Comparison of ENCODE assay signal across 11 cellular contexts in the genomic region with DNA sequence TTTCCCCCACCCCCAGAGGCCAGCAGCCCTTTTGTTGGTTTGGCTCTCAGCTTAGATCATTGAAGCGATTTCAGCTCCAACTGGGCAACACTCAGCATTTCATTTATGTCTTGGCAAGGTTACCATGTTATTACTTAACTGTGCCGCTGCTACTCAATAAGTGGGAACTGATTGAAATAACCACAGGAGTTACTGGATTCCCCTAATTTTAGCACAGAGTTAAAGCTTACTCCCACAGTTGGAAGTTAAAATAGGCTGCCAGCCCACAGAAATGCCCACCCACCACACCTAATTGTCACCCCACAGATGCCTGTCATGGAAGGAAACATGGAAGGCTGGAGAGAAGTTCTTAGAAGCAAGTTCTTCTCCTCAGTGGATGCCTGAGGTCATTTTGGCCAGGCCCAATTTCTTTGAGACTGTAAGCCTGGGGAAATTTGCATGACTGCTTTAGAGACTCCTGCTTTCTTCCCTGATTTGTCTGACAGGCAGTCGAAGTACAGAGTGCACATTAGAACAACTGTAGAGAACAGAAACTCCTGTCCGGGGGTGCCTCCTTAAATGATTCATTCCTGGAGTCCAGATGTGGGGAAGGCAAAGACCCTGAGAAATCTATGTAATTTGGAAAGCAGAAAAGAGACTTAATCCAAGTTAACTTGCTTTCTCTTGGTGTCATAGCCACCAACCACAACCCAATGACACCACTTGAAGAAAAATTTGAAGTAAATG.
DNase-seq lines count a peak whose midpoint lies in the region; ATAC-seq and TF ChIP-seq lines count a peak whose summit lies in the region.
"Had no signal": no experiment of that assay in that cellular context is flagged by ENCODE, and none has a peak within 500 bp of the region (broad histone marks: within the 10 kb centered on the region; RNA-seq: fewer than 3 reads in every experiment).

No MANE protein-coding gene starts in this region.

- H3K27ac Mint-ChIP-seq in activated naive CD4-positive, alpha-beta T cell treated with anti-CD3 and anti-CD28 coated beads for 36 hours, result no peak overlapping the region
- no peak overlapping the region for H3K27ac Mint-ChIP-seq in activated CD8-positive, alpha-beta T cell treated with anti-CD3 and anti-CD28 coated beads, Interleukin-2, amount 10 ng/mL, durations not matched to agents 7 days and 5 days
- H3K27ac Mint-ChIP-seq: activated CD4-positive, alpha-beta T cell treated with anti-CD3 and anti-CD28 coated beads, Interleukin-2, amount 10 ng/mL, durations not matched to agents 7 days and 5 days; progenitor cell of endocrine pancreas had no signal

- H3K9ac ChIP-seq in subcutaneous abdominal adipose tissue (ENCODE audit: low read length in 5 of 5), result peak overlapping the region in 1 of 5 donors; percentile 6

- no peaks in the 10 kb centered on the region for H3K9me3 Mint-ChIP-seq in activated naive CD4-positive, alpha-beta T cell treated with anti-CD3 and anti-CD28 coated beads for 36 hours
- H3K9me3 Mint-ChIP-seq in activated CD8-positive, alpha-beta T cell treated with anti-CD3 and anti-CD28 coated beads, Interleukin-2, amount 10 ng/mL, durations not matched to agents 7 days and 5 days (ENCODE audit: insufficient read depth), result no peaks in the 10 kb centered on the region
- H3K9me3 Mint-ChIP-seq: activated CD4-positive, alpha-beta T cell treated with anti-CD3 and anti-CD28 coated beads, Interleukin-2, amount 10 ng/mL, durations not matched to agents 7 days and 5 days had no signal

- no peaks in the 10 kb centered on the region for H3K9me3 ChIP-seq in HEK293 (ENCODE audit: control insufficient read depth, insufficient read depth, low read depth, low read length)
- H3K9me3 ChIP-seq in subcutaneous abdominal adipose tissue (ENCODE audit: control insufficient read depth in 5 of 5, low read length in 5 of 5), result no peaks in the 10 kb centered on the region

- no peaks in the 10 kb centered on the region for H3K4me1 Mint-ChIP-seq in activated naive CD4-positive, alpha-beta T cell treated with anti-CD3 and anti-CD28 coated beads for 36 hours (ENCODE audit: low read depth)
- no peaks in the 10 kb centered on the region for H3K4me1 Mint-ChIP-seq in activated CD8-positive, alpha-beta T cell treated with anti-CD3 and anti-CD28 coated beads, Interleukin-2, amount 10 ng/mL, durations not matched to agents 7 days and 5 days (ENCODE audit: low read depth)
- H3K4me1 Mint-ChIP-seq: activated CD4-positive, alpha-beta T cell treated with anti-CD3 and anti-CD28 coated beads, Interleukin-2, amount 10 ng/mL, durations not matched to agents 7 days and 5 days had no signal

- peaks cover 4% of the 10 kb centered on the region for H3K27me3 Mint-ChIP-seq in activated naive CD4-positive, alpha-beta T cell treated with anti-CD3 and anti-CD28 coated beads for 36 hours (ENCODE audit: low read depth)
- peaks cover 4% of the 10 kb centered on the region for H3K27me3 Mint-ChIP-seq in activated CD8-positive, alpha-beta T cell treated with anti-CD3 and anti-CD28 coated beads, Interleukin-2, amount 10 ng/mL, durations not matched to agents 7 days and 5 days (ENCODE audit: low read depth)
- H3K27me3 Mint-ChIP-seq: activated CD4-positive, alpha-beta T cell treated with anti-CD3 and anti-CD28 coated beads, Interleukin-2, amount 10 ng/mL, durations not matched to agents 7 days and 5 days had no signal

- no peak for DNase-seq in activated naive CD4-positive, alpha-beta T cell treated with anti-CD3 and anti-CD28 coated beads for 36 hours
- no peak for DNase-seq in activated CD8-positive, alpha-beta T cell treated with anti-CD3 and anti-CD28 coated beads, Interleukin-2, amount 10 ng/mL, durations not matched to agents 7 days and 5 days
- DNase-seq in activated CD4-positive, alpha-beta T cell treated with anti-CD3 and anti-CD28 coated beads for 48 hours, result no peak
- DNase-seq: activated CD4-positive, alpha-beta T cell treated with anti-CD3 and anti-CD28 coated beads, Interleukin-2, amount 10 ng/mL, durations not matched to agents 7 days and 5 days; DND-41; left ventricle myocardium superior had no signal

- ATAC-seq in GM19043 (IDR thresholded peaks at IDR 0.05; ENCODE audit: low read depth, unreplicated experiment), result peak; percentile 47
- peak; percentile 67 for ATAC-seq in HG03457 (IDR thresholded peaks at IDR 0.05; ENCODE audit: unreplicated experiment)
- ATAC-seq in activated CD8-positive, alpha-beta T cell treated with anti-CD3 and anti-CD28 coated beads, Interleukin-2, amount 10 ng/mL, durations not matched to agents 7 days and 5 days, result no peak
- ATAC-seq: left ventricle myocardium superior had no signal

- no peak overlapping the region for H3K4me3 Mint-ChIP-seq in activated naive CD4-positive, alpha-beta T cell treated with anti-CD3 and anti-CD28 coated beads for 36 hours
- H3K4me3 Mint-ChIP-seq in activated CD8-positive, alpha-beta T cell treated with anti-CD3 and anti-CD28 coated beads, Interleukin-2, amount 10 ng/mL, durations not matched to agents 7 days and 5 days, result no peak overlapping the region
- H3K4me3 Mint-ChIP-seq: activated CD4-positive, alpha-beta T cell treated with anti-CD3 and anti-CD28 coated beads, Interleukin-2, amount 10 ng/mL, durations not matched to agents 7 days and 5 days had no signal

- H3K27me3 ChIP-seq in subcutaneous abdominal adipose tissue (ENCODE audit: control insufficient read depth in 5 of 5, insufficient read depth in 4 of 5, low read length in 5 of 5), result no peaks in the 10 kb centered on the region

- H3K4me1 ChIP-seq in HEK293 (ENCODE audit: control insufficient read depth, insufficient read depth, low read length) (no peaks in the 10 kb centered on the region), subcutaneous abdominal adipose tissue (ENCODE audit: control insufficient read depth in 5 of 5, insufficient read depth in 5 of 5, low read length in 5 of 5) (peaks cover 0 to 28% (median 22%) of the 10 kb centered on the region in 5 donors)

- POLR2A ChIA-PET in HEK293 (lab: Yijun Ruan, JAX), result no interaction called here
- POLR2A ChIA-PET in activated CD8-positive, alpha-beta T cell treated with anti-CD3 and anti-CD28 coated beads, Interleukin-2, amount 10 ng/mL, durations not matched to agents 7 days and 5 days (lab: Charles Lee), result no interaction called here

- H3K27ac ChIP-seq in HEK293 (ENCODE audit: extremely low read depth, low read depth, low read length) (no peak overlapping the region), subcutaneous abdominal adipose tissue (ENCODE audit: low read depth, low read length) (peak overlapping the region; percentile 10)

- no peak for TF ChIP-seq CTCF in HEK293 (tag by site-specific recombination; IDR thresholded peaks at IDR 0.05)

- H3K4me3 ChIP-seq in HEK293 (ENCODE audit: low read depth, low read length) (no peak overlapping the region), subcutaneous abdominal adipose tissue (ENCODE audit: low read depth in 1 of 5, low read length in 5 of 5) (no peak overlapping the region)

- intact Hi-C loops in activated naive CD4-positive, alpha-beta T cell treated with anti-CD3 and anti-CD28 coated beads for 36 hours (cut with micrococcal nuclease), result no loop called here

- no peaks in the 10 kb centered on the region for H3K36me3 Mint-ChIP-seq in activated naive CD4-positive, alpha-beta T cell treated with anti-CD3 and anti-CD28 coated beads for 36 hours (ENCODE audit: low read depth)
- H3K36me3 Mint-ChIP-seq in activated CD8-positive, alpha-beta T cell treated with anti-CD3 and anti-CD28 coated beads, Interleukin-2, amount 10 ng/mL, durations not matched to agents 7 days and 5 days (ENCODE audit: low read depth), result no peaks in the 10 kb centered on the region

- CTCF ChIA-PET in HEK293 (lab: Yijun Ruan, JAX), result interaction anchor here (0.6 kb wide), 1 partner anchor 338 kb away, joined by 4 read pairs; no protein-coding TSS in a partner anchor
- CTCF ChIA-PET in activated naive CD4-positive, alpha-beta T cell treated with anti-CD3 and anti-CD28 coated beads for 36 hours (lab: Charles Lee), result interaction anchor here (0.6 kb wide), 1 partner anchor 21 kb away, joined by 3 read pairs; no protein-coding TSS in a partner anchor
- CTCF ChIA-PET in activated CD8-positive, alpha-beta T cell treated with anti-CD3 and anti-CD28 coated beads, Interleukin-2, amount 10 ng/mL, durations not matched to agents 7 days and 5 days (lab: Charles Lee), result no interaction called here

- H3K36me3 ChIP-seq in HEK293 (ENCODE audit: control insufficient read depth in 2 of 2, insufficient read depth in 1 of 2, low read length in 2 of 2), result no peaks in the 10 kb centered on the region
- H3K36me3 ChIP-seq in subcutaneous abdominal adipose tissue (ENCODE audit: control insufficient read depth in 5 of 5, insufficient read depth in 5 of 5, low read length in 5 of 5), result no peaks in the 10 kb centered on the region

TF ChIP-seq in HEK293, 187 proteins besides CTCF, POLR2A, EP300 and RAD21:
- TF ChIP-seq ZNF521 (tag by site-specific recombination; IDR thresholded peaks at IDR 0.05) (no peak), EGR2 (tag by site-specific recombination; IDR thresholded peaks at IDR 0.05; ENCODE audit: low read depth) (peak; percentile 69), ZNF529 (tag by site-specific recombination; IDR thresholded peaks at IDR 0.05; ENCODE audit: insufficient replicate concordance) (no peak), ZNF174 (tag by site-specific recombination; IDR thresholded peaks at IDR 0.05) (no peak), ZNF654 (tag by site-specific recombination; IDR thresholded peaks at IDR 0.05; ENCODE audit: low read depth) (no peak), ZBTB8A (tag by site-specific recombination; IDR thresholded peaks at IDR 0.05) (no peak)
- TF ChIP-seq, protein P1, sequence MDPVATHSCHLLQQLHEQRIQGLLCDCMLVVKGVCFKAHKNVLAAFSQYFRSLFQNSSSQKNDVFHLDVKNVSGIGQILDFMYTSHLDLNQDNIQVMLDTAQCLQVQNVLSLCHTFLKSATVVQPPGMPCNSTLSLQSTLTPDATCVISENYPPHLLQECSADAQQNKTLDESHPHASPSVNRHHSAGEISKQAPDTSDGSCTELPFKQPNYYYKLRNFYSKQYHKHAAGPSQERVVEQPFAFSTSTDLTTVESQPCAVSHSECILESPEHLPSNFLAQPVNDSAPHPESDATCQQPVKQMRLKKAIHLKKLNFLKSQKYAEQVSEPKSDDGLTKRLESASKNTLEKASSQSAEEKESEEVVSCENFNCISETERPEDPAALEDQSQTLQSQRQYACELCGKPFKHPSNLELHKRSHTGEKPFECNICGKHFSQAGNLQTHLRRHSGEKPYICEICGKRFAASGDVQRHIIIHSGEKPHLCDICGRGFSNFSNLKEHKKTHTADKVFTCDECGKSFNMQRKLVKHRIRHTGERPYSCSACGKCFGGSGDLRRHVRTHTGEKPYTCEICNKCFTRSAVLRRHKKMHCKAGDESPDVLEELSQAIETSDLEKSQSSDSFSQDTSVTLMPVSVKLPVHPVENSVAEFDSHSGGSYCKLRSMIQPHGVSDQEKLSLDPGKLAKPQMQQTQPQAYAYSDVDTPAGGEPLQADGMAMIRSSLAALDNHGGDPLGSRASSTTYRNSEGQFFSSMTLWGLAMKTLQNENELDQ (tag by site-specific recombination; IDR thresholded peaks at IDR 0.05; ENCODE audit: low read depth), result no peak
